In genomic region chr6:166027761-166028160, GRCh38 we compare ENCODE assay signal across 20 cellular contexts.
"Had no signal": no experiment of that assay in that cellular context is flagged by ENCODE, and none has a peak within 500 bp of the region (broad histone marks: within the 10 kb centered on the region; RNA-seq: fewer than 3 reads in every experiment).

No MANE protein-coding gene starts in this region.

- H3K4me3 Mint-ChIP-seq: activated CD4-positive, alpha-beta memory T cell treated with anti-CD3 and anti-CD28 coated beads for 36 hours; activated CD4-positive, alpha-beta T cell treated with anti-CD3 and anti-CD28 coated beads for 36 hours; activated CD8-positive, alpha-beta memory T cell treated with anti-CD3 and anti-CD28 coated beads, Interleukin-2, amount 10 ng/mL, durations not matched to agents 7 days and 5 days; activated naive CD4-positive, alpha-beta T cell treated with anti-CD3 and anti-CD28 coated beads for 36 hours; activated naive CD8-positive, alpha-beta T cell treated with anti-CD3 and anti-CD28 coated beads, Interleukin-2, amount 50 U/mL, for 24 hours; naive thymus-derived CD8-positive, alpha-beta T cell had no signal

- H3K4me3 ChIP-seq: left lung, thoracic aorta, upper lobe of right lung had no signal

- H3K36me3 ChIP-seq: left lung, neutrophil, thoracic aorta, upper lobe of right lung had no signal

- H3K4me1 ChIP-seq: left lung, parathyroid adenoma, upper lobe of right lung had no signal

- H3K9me3 ChIP-seq: left lung, neutrophil, thoracic aorta, upper lobe of right lung had no signal

- H3K9me3 Mint-ChIP-seq: activated CD4-positive, alpha-beta memory T cell treated with anti-CD3 and anti-CD28 coated beads for 36 hours; activated naive CD4-positive, alpha-beta T cell treated with anti-CD3 and anti-CD28 coated beads for 36 hours; activated naive CD8-positive, alpha-beta T cell treated with anti-CD3 and anti-CD28 coated beads, Interleukin-2, amount 50 U/mL, for 24 hours; activated T-helper 2 cell treated with anti-CD3 and anti-CD28 coated beads, Interferon-gamma antibody, Interleukin-2, Interleukin-4, amounts not matched to agents 10 μg/mL and 5 μg/mL and 100 μg/mL, durations not matched to agents 14 hours and 24 hours and 36 hours; naive thymus-derived CD8-positive, alpha-beta T cell had no signal

- DNase-seq: activated CD4-positive, alpha-beta memory T cell treated with anti-CD3 and anti-CD28 coated beads for 36 hours; activated CD4-positive, alpha-beta T cell treated with anti-CD3 and anti-CD28 coated beads for 36 hours; activated CD8-positive, alpha-beta memory T cell treated with anti-CD3 and anti-CD28 coated beads, Interleukin-2, amount 10 ng/mL, durations not matched to agents 7 days and 5 days; activated naive CD4-positive, alpha-beta T cell treated with anti-CD3 and anti-CD28 coated beads for 36 hours; activated naive CD8-positive, alpha-beta T cell treated with anti-CD3 and anti-CD28 coated beads, Interleukin-2, amount 50 U/mL, for 24 hours; activated T-cell treated with anti-CD3 and anti-CD28 coated beads, Interleukin-2, amount 50 U/mL, for 1 hour; central memory CD4-positive, alpha-beta T cell; cortex of kidney; effector CD8-positive, alpha-beta T cell; left lung; naive thymus-derived CD8-positive, alpha-beta T cell; stimulated activated CD4-positive, alpha-beta T cell treated with anti-CD3 and anti-CD28 coated beads, Interleukin-12 subunit alpha, Interleukin-12 subunit beta, amount 100 ng/mL, for 4 hours; stimulated activated CD4-positive, alpha-beta T cell treated with anti-CD3 and anti-CD28 coated beads, Interleukin-2, amount 100 ng/mL, for 24 hours; T-helper 2 cell; upper lobe of right lung had no signal

- H2AFZ ChIP-seq: parathyroid adenoma had no signal

- H3K9ac ChIP-seq: parathyroid adenoma had no signal

- H3K27ac ChIP-seq: left lung, neutrophil, parathyroid adenoma, thoracic aorta, upper lobe of right lung had no signal

- FAIRE-seq: keratinocyte had no signal

- H3K27ac Mint-ChIP-seq: activated CD4-positive, alpha-beta memory T cell treated with anti-CD3 and anti-CD28 coated beads for 36 hours; activated CD4-positive, alpha-beta T cell treated with anti-CD3 and anti-CD28 coated beads for 36 hours; activated CD8-positive, alpha-beta memory T cell treated with anti-CD3 and anti-CD28 coated beads, Interleukin-2, amount 10 ng/mL, durations not matched to agents 7 days and 5 days; activated naive CD4-positive, alpha-beta T cell treated with anti-CD3 and anti-CD28 coated beads for 36 hours; activated naive CD8-positive, alpha-beta T cell treated with anti-CD3 and anti-CD28 coated beads, Interleukin-2, amount 50 U/mL, for 24 hours; activated T-helper 2 cell treated with anti-CD3 and anti-CD28 coated beads, Interferon-gamma antibody, Interleukin-2, Interleukin-4, amounts not matched to agents 10 μg/mL and 5 μg/mL and 100 μg/mL, durations not matched to agents 14 hours and 24 hours and 36 hours; naive thymus-derived CD8-positive, alpha-beta T cell had no signal

- H3K4me1 Mint-ChIP-seq: activated CD4-positive, alpha-beta T cell treated with anti-CD3 and anti-CD28 coated beads for 36 hours; activated CD8-positive, alpha-beta memory T cell treated with anti-CD3 and anti-CD28 coated beads, Interleukin-2, amount 10 ng/mL, durations not matched to agents 7 days and 5 days; activated naive CD8-positive, alpha-beta T cell treated with anti-CD3 and anti-CD28 coated beads, Interleukin-2, amount 50 U/mL, for 24 hours; naive thymus-derived CD8-positive, alpha-beta T cell had no signal

- H3K27me3 Mint-ChIP-seq: activated CD4-positive, alpha-beta memory T cell treated with anti-CD3 and anti-CD28 coated beads for 36 hours; activated CD4-positive, alpha-beta T cell treated with anti-CD3 and anti-CD28 coated beads for 36 hours; activated CD8-positive, alpha-beta memory T cell treated with anti-CD3 and anti-CD28 coated beads, Interleukin-2, amount 10 ng/mL, durations not matched to agents 7 days and 5 days had no signal

- H3K79me2 ChIP-seq: parathyroid adenoma had no signal

- H3K27me3 ChIP-seq: left lung, neutrophil, upper lobe of right lung had no signal

- H3K36me3 Mint-ChIP-seq: activated CD4-positive, alpha-beta memory T cell treated with anti-CD3 and anti-CD28 coated beads for 36 hours; activated CD8-positive, alpha-beta memory T cell treated with anti-CD3 and anti-CD28 coated beads, Interleukin-2, amount 10 ng/mL, durations not matched to agents 7 days and 5 days; naive thymus-derived CD8-positive, alpha-beta T cell had no signal
